Comparison of ENCODE assay signal across 19 cellular contexts in the genomic region with DNA sequence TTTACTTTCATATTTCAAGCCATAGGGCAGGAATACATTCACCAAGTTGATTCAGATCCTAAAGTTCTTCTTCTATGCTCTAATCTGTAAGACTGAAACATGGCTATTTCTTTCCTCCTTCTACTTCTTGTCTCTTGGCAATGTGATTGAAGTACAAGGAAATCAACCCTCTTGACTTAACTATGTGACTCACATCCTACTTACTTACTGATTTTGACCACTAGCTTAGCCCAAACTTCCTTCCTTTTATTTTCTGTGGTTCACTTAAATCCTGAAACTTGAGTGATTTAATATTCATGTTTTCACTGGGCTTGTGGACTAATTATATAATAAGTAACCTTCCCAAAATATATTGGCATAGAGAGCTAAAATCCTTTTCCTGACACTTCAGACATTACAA.
DNase-seq lines count a peak whose midpoint lies in the region; ATAC-seq lines count a peak whose summit lies in the region.
"Had no signal": no experiment of that assay in that cellular context is flagged by ENCODE, and none has a peak within 500 bp of the region (broad histone marks: within the 10 kb centered on the region; RNA-seq: fewer than 3 reads in every experiment).

No MANE protein-coding gene starts in this region.

- POLR2A ChIA-PET in activated CD4-positive, alpha-beta T cell treated with anti-CD3 and anti-CD28 coated beads, Interleukin-2, amount 10 ng/mL, durations not matched to agents 7 days and 5 days (lab: Charles Lee) = no interaction called here

- CTCF ChIA-PET in activated CD4-positive, alpha-beta T cell treated with anti-CD3 and anti-CD28 coated beads, Interleukin-2, amount 10 ng/mL, durations not matched to agents 7 days and 5 days (lab: Charles Lee) = no interaction called here

- DNase-seq in HS-5 (ENCODE audit: low read depth) (peak; percentile 19), RPMI7951 (ENCODE audit: low read depth) (peak; percentile 1), fibroblast of peridontal ligament (ENCODE audit: extremely low read depth) (peak; percentile 56), renal cortical epithelial cell (ENCODE audit: low read depth) (peak; percentile 78), 8988T (no peak)
- DNase-seq in activated CD4-positive, alpha-beta T cell treated with anti-CD3 and anti-CD28 coated beads, Interleukin-2, amount 10 ng/mL, durations not matched to agents 7 days and 5 days = no peak
- DNase-seq: activated CD4-positive, alpha-beta T cell treated with anti-CD3 and anti-CD28 coated beads for 48 hours; activated naive CD4-positive, alpha-beta T cell treated with anti-CD3 and anti-CD28 coated beads, Interleukin-2, amount 50 U/mL, for 16 hours; CD4-positive, CD25-positive, alpha-beta regulatory T cell; DND-41; effector CD4-positive, alpha-beta T cell; gastrocnemius medialis; MG63; NCI-H2029 treated with DMSO at 0.1 percent for 48 hours; NCI-H526 treated with DMSO at 0.1 percent for 48 hours; T-helper 1 cell had no signal

- H3K4me3 Mint-ChIP-seq in activated T-helper 17 cell treated with anti-CD3 and anti-CD28 coated beads, Interleukin-2, amount 50 U/mL, for 72 hours = no peak overlapping the region
- no peak overlapping the region for H3K4me3 Mint-ChIP-seq in activated CD4-positive, alpha-beta T cell treated with anti-CD3 and anti-CD28 coated beads, Interleukin-2, amount 10 ng/mL, durations not matched to agents 7 days and 5 days
- H3K4me3 Mint-ChIP-seq: CD4-positive, CD25-positive, alpha-beta regulatory T cell; memory B cell; neural crest cell had no signal

- no peaks in the 10 kb centered on the region for H3K36me3 Mint-ChIP-seq in activated T-helper 17 cell treated with anti-CD3 and anti-CD28 coated beads, Interleukin-2, amount 50 U/mL, for 72 hours (ENCODE audit: low read depth)
- H3K36me3 Mint-ChIP-seq in activated CD4-positive, alpha-beta T cell treated with anti-CD3 and anti-CD28 coated beads, Interleukin-2, amount 10 ng/mL, durations not matched to agents 7 days and 5 days (ENCODE audit: low read depth) = no peaks in the 10 kb centered on the region
- H3K36me3 Mint-ChIP-seq: CD4-positive, CD25-positive, alpha-beta regulatory T cell; memory B cell had no signal

- no peaks in the 10 kb centered on the region for H3K4me1 Mint-ChIP-seq in activated T-helper 17 cell treated with anti-CD3 and anti-CD28 coated beads, Interleukin-2, amount 50 U/mL, for 72 hours
- H3K4me1 Mint-ChIP-seq in activated CD4-positive, alpha-beta T cell treated with anti-CD3 and anti-CD28 coated beads, Interleukin-2, amount 10 ng/mL, durations not matched to agents 7 days and 5 days = no peaks in the 10 kb centered on the region
- H3K4me1 Mint-ChIP-seq: CD4-positive, CD25-positive, alpha-beta regulatory T cell; memory B cell; neural crest cell had no signal

- no peak overlapping the region for H3K27ac Mint-ChIP-seq in activated T-helper 17 cell treated with anti-CD3 and anti-CD28 coated beads, Interleukin-2, amount 50 U/mL, for 72 hours
- H3K27ac Mint-ChIP-seq in activated CD4-positive, alpha-beta T cell treated with anti-CD3 and anti-CD28 coated beads, Interleukin-2, amount 10 ng/mL, durations not matched to agents 7 days and 5 days = no peak overlapping the region
- H3K27ac Mint-ChIP-seq: CD4-positive, CD25-positive, alpha-beta regulatory T cell; memory B cell had no signal

- no peaks in the 10 kb centered on the region for H3K27me3 Mint-ChIP-seq in activated T-helper 17 cell treated with anti-CD3 and anti-CD28 coated beads, Interleukin-2, amount 50 U/mL, for 72 hours
- no peaks in the 10 kb centered on the region for H3K27me3 Mint-ChIP-seq in activated CD4-positive, alpha-beta T cell treated with anti-CD3 and anti-CD28 coated beads, Interleukin-2, amount 10 ng/mL, durations not matched to agents 7 days and 5 days
- H3K27me3 Mint-ChIP-seq: CD4-positive, CD25-positive, alpha-beta regulatory T cell; memory B cell had no signal

- ATAC-seq in activated T-helper 17 cell treated with anti-CD3 and anti-CD28 coated beads, Interleukin-2, amount 50 U/mL, for 72 hours (replicated peaks) = no peak
- ATAC-seq: gastrocnemius medialis had no signal

- H3K9me3 Mint-ChIP-seq in activated T-helper 17 cell treated with anti-CD3 and anti-CD28 coated beads, Interleukin-2, amount 50 U/mL, for 72 hours = peaks cover 19% of the 10 kb centered on the region
- H3K9me3 Mint-ChIP-seq in activated CD4-positive, alpha-beta T cell treated with anti-CD3 and anti-CD28 coated beads, Interleukin-2, amount 10 ng/mL, durations not matched to agents 7 days and 5 days = no peaks in the 10 kb centered on the region
- H3K9me3 Mint-ChIP-seq: neural crest cell had no signal

Comparison
In these comparisons a context has a peak if more than half of its experiments do, and no peak if none do; other contexts are left out.
1. DNase-seq: peak in HS-5 (single experiment), RPMI7951 (single experiment), fibroblast of peridontal ligament (single experiment) and renal cortical epithelial cell (single experiment); none in 8988T (single experiment) and activated CD4-positive, alpha-beta T cell treated with anti-CD3 and anti-CD28 coated beads, Interleukin-2, amount 10 ng/mL, durations not matched to agents 7 days and 5 days (single experiment).